In the genomic region with DNA sequence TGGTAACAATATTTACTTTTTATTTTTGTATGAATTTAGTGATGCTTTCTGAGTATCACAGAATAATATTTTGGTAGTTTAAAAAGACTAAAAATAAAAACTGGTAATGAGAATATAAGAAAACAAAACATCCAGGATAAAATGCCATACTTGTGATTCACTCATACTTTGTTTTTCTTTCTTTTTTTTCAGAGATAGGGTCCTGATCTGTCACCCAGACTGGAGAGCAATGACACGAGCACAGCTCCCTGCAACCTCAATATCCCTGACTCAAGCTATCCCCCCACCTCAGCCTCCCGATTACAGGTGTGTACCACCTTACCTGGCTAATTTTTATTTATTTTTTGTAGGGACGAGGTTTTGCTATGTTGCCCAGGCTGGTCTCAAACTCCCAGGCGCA, we compare ENCODE assay signal across 14 cellular contexts.
"Had no signal": no experiment of that assay in that cellular context is flagged by ENCODE, and none has a peak within 500 bp of the region (broad histone marks: within the 10 kb centered on the region; RNA-seq: fewer than 3 reads in every experiment).

No MANE protein-coding gene starts in this region.

- H3K9me3 Mint-ChIP-seq: activated naive CD4-positive, alpha-beta T cell treated with anti-CD3 and anti-CD28 coated beads for 36 hours; stimulated activated naive CD8-positive, alpha-beta T cell treated with anti-CD3 and anti-CD28 coated beads, Interleukin-15, Interleukin-2, amounts not matched to agents 100 ng/mL and 50 ng/mL, for 24 hours; T-helper 2 cell treated with Interferon-gamma antibody and Interleukin-4, amounts not matched to agents 5 μg/mL and 100 μg/mL, for 36 hours had no signal

- H3K27me3 Mint-ChIP-seq: stimulated activated naive CD8-positive, alpha-beta T cell treated with anti-CD3 and anti-CD28 coated beads, Interleukin-15, Interleukin-2, amounts not matched to agents 100 ng/mL and 50 ng/mL, for 24 hours had no signal

- H3K4me1 ChIP-seq: psoas muscle had no signal

- H3K4me3 ChIP-seq: adrenal gland, psoas muscle, right lobe of liver, spleen had no signal

- H3K27me3 ChIP-seq: adrenal gland, right lobe of liver, spleen had no signal

- H3K27ac Mint-ChIP-seq: activated naive CD4-positive, alpha-beta T cell treated with anti-CD3 and anti-CD28 coated beads for 36 hours; stimulated activated naive CD8-positive, alpha-beta T cell treated with anti-CD3 and anti-CD28 coated beads, Interleukin-15, Interleukin-2, amounts not matched to agents 100 ng/mL and 50 ng/mL, for 24 hours; T-helper 2 cell treated with Interferon-gamma antibody and Interleukin-4, amounts not matched to agents 5 μg/mL and 100 μg/mL, for 36 hours had no signal

- DNase-seq: activated CD4-positive, CD25-positive, alpha-beta regulatory T cell treated with anti-CD3 and anti-CD28 coated beads, Interleukin-2, amount 50 U/mL, for 72 hours; activated naive CD4-positive, alpha-beta T cell treated with anti-CD3 and anti-CD28 coated beads for 36 hours; activated T-cell treated with anti-CD3 and anti-CD28 coated beads for 4 hours; adrenal gland; caudate nucleus; cortex of kidney; effector CD4-positive, alpha-beta T cell; foreskin fibroblast; glutamatergic neuron; psoas muscle; right lobe of liver; spleen had no signal

- H3K27ac ChIP-seq: adrenal gland, psoas muscle, spleen had no signal

- H3K4me3 Mint-ChIP-seq: activated naive CD4-positive, alpha-beta T cell treated with anti-CD3 and anti-CD28 coated beads for 36 hours; stimulated activated naive CD8-positive, alpha-beta T cell treated with anti-CD3 and anti-CD28 coated beads, Interleukin-15, Interleukin-2, amounts not matched to agents 100 ng/mL and 50 ng/mL, for 24 hours; T-helper 2 cell treated with Interferon-gamma antibody and Interleukin-4, amounts not matched to agents 5 μg/mL and 100 μg/mL, for 36 hours had no signal

- H3K9me3 ChIP-seq: adrenal gland, psoas muscle, right lobe of liver, spleen had no signal
